Comparison of ENCODE assay signal across 8 cellular contexts in genomic region chr17:4947010-4947410, GRCh38. TPM values are rescaled to one million over a fixed set of nuclear protein-coding genes. Genes with fewer than 3 reads are reported as not detected.
DNase-seq lines count a peak whose midpoint lies in the region; ATAC-seq and TF ChIP-seq lines count a peak whose summit lies in the region.

No MANE protein-coding gene starts in this region.

- no peak for TF ChIP-seq CTCF in H9 (conservative IDR thresholded peaks at IDR 0.05)
- TF ChIP-seq CTCF in RWPE1 (conservative IDR thresholded peaks at IDR 0.05; ENCODE audit: low read depth), result no peak
- no peak for TF ChIP-seq CTCF in epithelial cell of esophagus (IDR thresholded peaks at IDR 0.05; ENCODE audit: insufficient read depth, low read depth, low read length, missing control alignments)
- TF ChIP-seq CTCF in prostate gland (IDR thresholded peaks at IDR 0.05), result no peak

- peaks cover 0 to 2% of the 10 kb centered on the region in 2 experiments; a peak in 2 of 5 replicates for H3K9me3 Mint-ChIP-seq in H9

- H3K4me3 ChIP-seq in epithelial cell of esophagus (ENCODE audit: low read length) (peak overlapping the region; percentile 77), prostate gland (peak overlapping the region; percentile 94 to 100)

- H3K36me3 Mint-ChIP-seq in H9 (ENCODE audit: insufficient read depth in 1 of 3, low read depth in 3 of 3), result peaks cover 27 to 55% (median 46%) of the 10 kb centered on the region in 3 experiments

- TF ChIP-seq POLR2A in prostate gland (IDR thresholded peaks at IDR 0.05), result no peak

- no peak for ATAC-seq in GM21515 (IDR thresholded peaks at IDR 0.05; ENCODE audit: unreplicated experiment)
- ATAC-seq in HG02885 (IDR thresholded peaks at IDR 0.05; ENCODE audit: poor library complexity, unreplicated experiment), result no peak

- peak overlapping the region; percentile 72 for H3K4me2 ChIP-seq in H9 (ENCODE audit: insufficient read depth, insufficient read length, low read length)

- peaks cover 37 to 38% of the 10 kb centered on the region in 2 experiments for H3K4me1 Mint-ChIP-seq in H9

- H2AFZ ChIP-seq in H9 (ENCODE audit: low read length), result no peak overlapping the region

- no peak overlapping the region; the same call in 1 of the 2 replicates for H3K4ac ChIP-seq in H9 (ENCODE audit: low read depth, low read length)

- peak overlapping the region; percentile 95 to 100 for H3K4me3 Mint-ChIP-seq in H9

- H3K27me3 Mint-ChIP-seq in H9 (ENCODE audit: low read depth), result peaks cover 5% of the 10 kb centered on the region

- POLR2A ChIA-PET in RWPE1 (lab: Yijun Ruan, JAX; ENCODE audit: low non-redundant PET), result interaction anchor here (0.7 kb wide), 1 partner anchor 40 kb away, joined by 4 read pairs; no protein-coding TSS in a partner anchor

- no peak overlapping the region for H4K5ac ChIP-seq in H9 (ENCODE audit: insufficient read length, low read depth, low read length)

- H2BK120ac ChIP-seq in H9 (ENCODE audit: low read depth, low read length, poor library complexity, severe bottlenecking), result no peak overlapping the region

- no peak overlapping the region for H2BK20ac ChIP-seq in H9 (ENCODE audit: low read depth, low read length, poor library complexity, severe bottlenecking)

- H3K9me3 ChIP-seq in H9 (ENCODE audit: control insufficient read depth, low read depth, low read length) (no peaks in the 10 kb centered on the region), prostate gland (no peaks in the 10 kb centered on the region)

- H3K18ac ChIP-seq in H9 (ENCODE audit: insufficient read length, low read depth, low read length), result no peak overlapping the region

- peaks cover 23% of the 10 kb centered on the region for H3K23me2 ChIP-seq in H9 (ENCODE audit: insufficient read length, low read depth, low read length, poor library complexity, severe bottlenecking)

- H3K27me3 ChIP-seq in H9 (ENCODE audit: insufficient read depth, low read length), result no peaks in the 10 kb centered on the region
- no peaks in the 10 kb centered on the region for H3K27me3 ChIP-seq in prostate gland (replicated peaks; ENCODE audit: insufficient read depth)

- DNase-seq in H9 (no peak), RWPE1 (ENCODE audit: low spot score) (no peak), epithelial cell of esophagus (ENCODE audit: low read depth) (no peak), prostate gland (ENCODE audit: low spot score) (no peak), NCI-H2081 treated with DMSO at 0.1 percent for 48 hours (lab: John Stamatoyannopoulos, UW) (no peak), NCI-H2081 (lab: John Stamatoyannopoulos, UW) (no peak)

- WGBS in H9 (ENCODE audit: extremely low coverage, insufficient read length, low lambda C conversion rate), result no CpG with 5 or more reads among the region's 7 CpGs
- 0% methylated on average over 6 of the region's 7 CpGs for WGBS in prostate gland

- H3K79me2 ChIP-seq in H9 (ENCODE audit: insufficient read depth, low read length), result peaks cover 13% of the 10 kb centered on the region; the same call in 1 of the 2 replicates

- no peak overlapping the region for H2BK15ac ChIP-seq in H9 (ENCODE audit: low read depth, low read length)

- H3T11ph ChIP-seq in H9 (ENCODE audit: low read length), result no peak overlapping the region

- H3K23ac ChIP-seq in H9 (ENCODE audit: insufficient read length, low read depth, low read length), result no peak overlapping the region

- no peak overlapping the region for H2AK5ac ChIP-seq in H9 (ENCODE audit: insufficient read length, low read length)

- peaks cover 4% of the 10 kb centered on the region for H3K79me1 ChIP-seq in H9 (ENCODE audit: insufficient read depth, low read depth, low read length, poor library complexity, severe bottlenecking)

- H4K8ac ChIP-seq in H9 (replicated peaks; ENCODE audit: insufficient read length, low read depth, low read length), result no peak overlapping the region

- peaks cover 4% of the 10 kb centered on the region; the same call in 1 of the 2 replicates for H3K4me1 ChIP-seq in H9 (ENCODE audit: insufficient read depth, low read length)
- H3K4me1 ChIP-seq in prostate gland (replicated peaks), result peaks cover 15% of the 10 kb centered on the region

- peaks cover 0 to 5% of the 10 kb centered on the region in 2 donors for H3K36me3 ChIP-seq in prostate gland

- H3K56ac ChIP-seq in H9 (ENCODE audit: insufficient read length, low read depth, low read length), result no peak overlapping the region

- H3K27ac Mint-ChIP-seq in H9, result peak overlapping the region; percentile 32 to 92 (median 78); a peak in 6 of 7 replicates

- no peak overlapping the region for H2BK12ac ChIP-seq in H9 (ENCODE audit: insufficient read length, low read depth, low read length)

- no peak overlapping the region for H2BK5ac ChIP-seq in H9 (ENCODE audit: insufficient read length, low read length)

- no peak overlapping the region for H3K27ac ChIP-seq in H9 (ENCODE audit: insufficient read length, low read depth, low read length)
- H3K27ac ChIP-seq in RWPE1, result peak overlapping the region; percentile 100
- peak overlapping the region; percentile 88 to 96 for H3K27ac ChIP-seq in prostate gland

- no peaks in the 10 kb centered on the region for H4K20me1 ChIP-seq in H9 (ENCODE audit: control insufficient read depth, insufficient read depth, insufficient read length)

- H3K14ac ChIP-seq in H9 (ENCODE audit: insufficient read depth, low read length), result 0 out of 2 replicates have a peak overlapping the region, but pooled peaks have one; percentile 31

- CTCF ChIA-PET in RWPE1 (lab: Yijun Ruan, JAX), result interaction anchor here (1.2 kb wide), 1 partner anchor 38 kb away, joined by 3 read pairs; no protein-coding TSS in a partner anchor

- peak overlapping the region; percentile 42 for H3K9ac ChIP-seq in H9 (ENCODE audit: extremely low read depth, insufficient read length, low read length)

- intact Hi-C loops in prostate gland (cut with DNase I), result loop anchor here (5.0 kb wide), 1 partner anchor 40 kb away; the partner anchor contains the start of gene CAMTA2

- H4K91ac ChIP-seq in H9 (ENCODE audit: insufficient read length, low read depth, low read length), result no peak overlapping the region

RNA-seq across cellular contexts. Expression of gene PFN1, which starts 1.3 kb away (rescaled TPM):
- 1,149 and 1,217 TPM in 2 replicates for total RNA-seq in H9 (2021)
- total RNA-seq in prostate gland, result 1,000 to 10,000 TPM in 1 of 2 donors, 100 to 1,000 TPM in 1; 646 to 1,039 TPM

RNA-seq across cellular contexts. Expression of gene ENO3, which starts 3.9 kb away (rescaled TPM):
- total RNA-seq in H9 (2021), result 20.7 and 25.4 TPM in 2 replicates
- 10 to 100 TPM in 1 of 2 donors, 1 to 10 TPM in 1; 9.7 to 10.2 TPM for total RNA-seq in prostate gland

RNA-seq across cellular contexts. Expression of gene RNF167, which starts 6.9 kb away (rescaled TPM):
- total RNA-seq in H9 (2021) (134 and 135 TPM in 2 replicates), prostate gland (100 to 1,000 TPM in 1 of 2 donors, 10 to 100 TPM in 1; 78.7 to 138 TPM)

RNA-seq across cellular contexts. Expression of gene SLC25A11, which starts 7.2 kb away (rescaled TPM):
- total RNA-seq in H9 (2021) (74.9 and 80.6 TPM in 2 replicates), prostate gland (10 to 100 TPM; 40.5 to 68.0 TPM)

RNA-seq across cellular contexts. Expression of gene GP1BA, which starts 14.9 kb away (rescaled TPM):
- total RNA-seq in H9 (2021), result not detected in 2 replicates
- total RNA-seq in prostate gland, result not detected
